In the genomic region with DNA sequence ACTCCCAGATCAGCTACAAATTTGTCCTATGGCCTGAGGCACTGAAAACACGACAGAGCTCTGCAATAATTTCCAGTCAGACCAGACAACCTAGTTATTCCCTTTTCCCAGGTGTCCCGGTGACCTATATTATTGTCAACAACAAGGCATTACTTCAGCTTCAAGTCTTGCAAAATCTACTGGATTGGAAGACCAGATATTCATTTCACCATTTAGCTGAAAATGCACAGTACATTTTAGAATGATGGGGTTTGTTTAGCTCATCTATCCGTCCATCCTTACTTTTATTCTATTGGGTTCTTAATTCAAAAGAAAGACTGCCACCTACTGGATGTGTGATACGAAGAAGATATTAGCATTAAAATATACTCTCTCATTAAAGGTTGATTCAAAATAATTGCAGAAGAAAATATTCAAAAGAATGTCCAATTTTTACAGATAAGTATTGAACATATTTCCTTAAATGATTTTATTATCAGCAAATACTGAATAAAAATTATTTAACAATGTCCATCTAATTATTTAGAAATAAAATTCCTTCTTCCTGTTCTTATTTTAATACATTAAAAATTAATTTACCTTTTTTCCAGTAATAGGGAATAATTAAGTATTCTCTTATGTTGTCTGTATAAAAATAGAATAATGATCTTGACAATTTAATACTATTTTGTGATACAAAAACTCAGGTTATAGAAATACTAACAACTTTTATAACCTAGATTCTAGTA, we compare ENCODE assay signal across 9 cellular contexts.
A peak's percentile ranks its signal among the peaks of the same experiment; 100 is the strongest.
DNase-seq lines count a peak whose midpoint lies in the region; ATAC-seq lines count a peak whose summit lies in the region.
"Had no signal": no experiment of that assay in that cellular context is flagged by ENCODE, and none has a peak within 500 bp of the region (broad histone marks: within the 10 kb centered on the region; RNA-seq: fewer than 3 reads in every experiment).

No MANE protein-coding gene starts in this region.

- no peak overlapping the region for H3K27ac Mint-ChIP-seq in stimulated activated memory B cell treated with anti-CD40 and anti-IgM and Interleukin-4, amounts not matched to agents 10 μg/mL and 1 μg/mL and 100 μg/mL, for 72 hours
- no peak overlapping the region for H3K27ac Mint-ChIP-seq in stimulated activated effector memory CD8-positive, alpha-beta T cell treated with anti-CD3 and anti-CD28 coated beads, Interleukin-12 subunit alpha, Interleukin-12 subunit beta, amount 100 ng/mL, for 72 hours
- H3K27ac Mint-ChIP-seq: IgD-negative memory B cell had no signal

- H3K4me1 ChIP-seq in adipocyte (ENCODE audit: control insufficient read depth, insufficient read depth, low read length): peaks cover 4% of the 10 kb centered on the region

- DNase-seq in ELF-1 (ENCODE audit: low read depth, low spot score) (peak; percentile 24), NCI-H1092 (lab: John Stamatoyannopoulos, UW) (peak; percentile 10), adipocyte (ENCODE audit: low read depth) (peak; percentile 79), left kidney (ENCODE audit: low read depth, low spot score) (peak; percentile 60), sciatic nerve (ENCODE audit: low spot score) (no peak)
- no peak for DNase-seq in stimulated activated effector memory CD8-positive, alpha-beta T cell treated with anti-CD3 and anti-CD28 coated beads, Interleukin-12 subunit alpha, Interleukin-12 subunit beta, amount 100 ng/mL, for 72 hours (ENCODE audit: low spot score in 2 of 2)

- H3K36me3 Mint-ChIP-seq in stimulated activated memory B cell treated with anti-CD40 and anti-IgM and Interleukin-4, amounts not matched to agents 10 μg/mL and 1 μg/mL and 100 μg/mL, for 72 hours: no peaks in the 10 kb centered on the region
- H3K36me3 Mint-ChIP-seq in stimulated activated effector memory CD8-positive, alpha-beta T cell treated with anti-CD3 and anti-CD28 coated beads, Interleukin-12 subunit alpha, Interleukin-12 subunit beta, amount 100 ng/mL, for 72 hours: no peaks in the 10 kb centered on the region
- H3K36me3 Mint-ChIP-seq: IgD-negative memory B cell had no signal

- H3K27me3 Mint-ChIP-seq in stimulated activated memory B cell treated with anti-CD40 and anti-IgM and Interleukin-4, amounts not matched to agents 10 μg/mL and 1 μg/mL and 100 μg/mL, for 72 hours: no peaks in the 10 kb centered on the region
- H3K27me3 Mint-ChIP-seq: IgD-negative memory B cell had no signal

- H3K27me3 ChIP-seq in adipocyte (replicated peaks; ENCODE audit: control insufficient read depth, insufficient read depth, low read length): no peaks in the 10 kb centered on the region

- intact Hi-C loops in sciatic nerve (cut with DNase I): no loop called here

- ATAC-seq in stimulated activated memory B cell treated with anti-CD40 and anti-IgM and Interleukin-4, amounts not matched to agents 10 μg/mL and 1 μg/mL and 100 μg/mL, for 72 hours: no peak
- no peak for ATAC-seq in stimulated activated effector memory CD8-positive, alpha-beta T cell treated with anti-CD3 and anti-CD28 coated beads, Interleukin-12 subunit alpha, Interleukin-12 subunit beta, amount 100 ng/mL, for 72 hours
- ATAC-seq in sciatic nerve (no peak), HG03025 (IDR thresholded peaks at IDR 0.05; ENCODE audit: low FRiP score, unreplicated experiment) (no peak)

- H3K9me3 Mint-ChIP-seq in stimulated activated memory B cell treated with anti-CD40 and anti-IgM and Interleukin-4, amounts not matched to agents 10 μg/mL and 1 μg/mL and 100 μg/mL, for 72 hours: peaks cover 3% of the 10 kb centered on the region
- no peaks in the 10 kb centered on the region for H3K9me3 Mint-ChIP-seq in stimulated activated effector memory CD8-positive, alpha-beta T cell treated with anti-CD3 and anti-CD28 coated beads, Interleukin-12 subunit alpha, Interleukin-12 subunit beta, amount 100 ng/mL, for 72 hours

- no peak overlapping the region for H3K9ac ChIP-seq in adipocyte (ENCODE audit: low read length)

- no peaks in the 10 kb centered on the region for H3K36me3 ChIP-seq in adipocyte (ENCODE audit: control insufficient read depth, insufficient read depth, low read length, severe bottlenecking)

- no peak overlapping the region for H3K4me3 Mint-ChIP-seq in stimulated activated memory B cell treated with anti-CD40 and anti-IgM and Interleukin-4, amounts not matched to agents 10 μg/mL and 1 μg/mL and 100 μg/mL, for 72 hours
- H3K4me3 Mint-ChIP-seq in stimulated activated effector memory CD8-positive, alpha-beta T cell treated with anti-CD3 and anti-CD28 coated beads, Interleukin-12 subunit alpha, Interleukin-12 subunit beta, amount 100 ng/mL, for 72 hours: no peak overlapping the region
- H3K4me3 Mint-ChIP-seq: IgD-negative memory B cell had no signal

- H3K4me1 Mint-ChIP-seq in stimulated activated memory B cell treated with anti-CD40 and anti-IgM and Interleukin-4, amounts not matched to agents 10 μg/mL and 1 μg/mL and 100 μg/mL, for 72 hours: no peaks in the 10 kb centered on the region
- H3K4me1 Mint-ChIP-seq in stimulated activated effector memory CD8-positive, alpha-beta T cell treated with anti-CD3 and anti-CD28 coated beads, Interleukin-12 subunit alpha, Interleukin-12 subunit beta, amount 100 ng/mL, for 72 hours: no peaks in the 10 kb centered on the region
- H3K4me1 Mint-ChIP-seq: IgD-negative memory B cell had no signal

- H3K4me3 ChIP-seq in adipocyte (ENCODE audit: low read length): no peak overlapping the region

- H3K9me3 ChIP-seq in adipocyte (ENCODE audit: control insufficient read depth, low read length): no peaks in the 10 kb centered on the region

Comparison
In these comparisons a context has a peak if more than half of its experiments do, and no peak if none do; other contexts are left out.
1. DNase-seq: peak in ELF-1 (single experiment), NCI-H1092 (single experiment), adipocyte (single experiment) and left kidney (single experiment); none in stimulated activated effector memory CD8-positive, alpha-beta T cell treated with anti-CD3 and anti-CD28 coated beads, Interleukin-12 subunit alpha, Interleukin-12 subunit beta, amount 100 ng/mL, for 72 hours (0 of 2) and sciatic nerve (single experiment).